In the genomic region with DNA sequence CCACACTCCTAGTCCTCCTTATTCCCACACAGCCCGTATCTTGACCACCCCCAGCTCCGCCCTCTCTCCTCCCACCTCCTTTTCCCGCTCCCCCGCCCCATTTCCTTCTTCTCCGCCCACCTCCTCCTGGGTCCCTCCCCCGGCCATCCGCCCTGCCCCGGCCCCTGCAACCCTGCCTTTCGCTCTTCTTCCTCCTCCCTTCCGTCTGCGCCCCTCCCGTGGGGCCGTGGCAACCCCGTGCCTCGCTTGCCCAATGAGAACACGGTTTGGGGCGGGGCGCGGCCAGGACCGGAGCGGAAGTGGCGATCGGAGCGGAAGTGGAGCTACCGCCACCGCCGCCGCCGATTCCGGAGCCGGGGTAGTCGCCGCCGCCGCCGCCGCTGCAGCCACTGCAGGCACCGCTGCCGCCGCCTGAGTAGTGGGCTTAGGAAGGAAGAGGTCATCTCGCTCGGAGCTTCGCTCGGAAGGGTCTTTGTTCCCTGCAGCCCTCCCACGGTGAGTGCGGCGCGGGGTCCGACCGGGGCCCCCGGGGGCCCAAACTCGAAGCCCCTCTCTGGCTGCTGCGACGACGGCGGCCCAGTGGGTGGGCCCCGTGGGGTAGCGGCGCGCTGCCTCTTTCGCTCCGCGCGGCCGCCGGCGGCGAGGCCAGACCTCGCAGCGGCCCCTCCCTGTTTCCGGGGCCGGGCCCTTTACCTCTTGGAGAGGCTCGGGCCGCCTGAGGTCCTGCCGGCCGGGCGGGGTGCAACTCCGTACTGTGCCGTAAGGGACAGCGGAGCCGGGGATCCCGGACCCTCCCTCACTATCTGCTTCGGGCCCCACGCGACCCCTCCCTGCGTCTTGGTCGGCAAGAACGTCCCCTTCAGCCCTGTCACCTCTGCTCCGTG, we compare ENCODE assay signal across 8 cellular contexts. TPM values are rescaled to one million over a fixed set of nuclear protein-coding genes. Genes with fewer than 3 reads are reported as not detected.
DNase-seq lines count a peak whose midpoint lies in the region; ATAC-seq and TF ChIP-seq lines count a peak whose summit lies in the region.

Gene YWHAB, plus strand, starts transcription at position 314 of the 884 bp plus-strand sequence. CDS start 15,829 bp downstream, outside the sequence.

- peak; percentile 94 to 99 (median 96) for DNase-seq in CD4-positive, CD25-positive, alpha-beta regulatory T cell
- DNase-seq in NCI-H82 treated with DMSO at 0.1 percent for 48 hours (lab: John Stamatoyannopoulos, UW; ENCODE audit: unreplicated experiment) (peak; percentile 98), dorsolateral prefrontal cortex (peak; percentile 90 to 98 (median 96)), lower leg skin (ENCODE audit: low spot score in 2 of 2) (peak; percentile 97 to 100)
- peak; percentile 99 for DNase-seq in activated CD4-positive, alpha-beta memory T cell treated with anti-CD3 and anti-CD28 coated beads for 36 hours
- DNase-seq in stimulated activated CD4-positive, alpha-beta T cell treated with anti-CD3 and anti-CD28 coated beads, Interleukin-4, amount 100 ng/mL, for 48 hours (ENCODE audit: low read depth in 2 of 2) = peak; percentile 98 to 99

- H3K4me1 Mint-ChIP-seq in CD4-positive, CD25-positive, alpha-beta regulatory T cell = peaks cover 23 to 78% (median 50%) of the 10 kb centered on the region in 4 donors
- H3K4me1 Mint-ChIP-seq in activated CD4-positive, alpha-beta memory T cell treated with anti-CD3 and anti-CD28 coated beads for 36 hours (ENCODE audit: low read depth) = peaks cover 48% of the 10 kb centered on the region

- no peak for TF ChIP-seq POLR2A in lower leg skin (IDR thresholded peaks at IDR 0.05)

- no peaks in the 10 kb centered on the region for H3K9me3 ChIP-seq in CD4-positive, CD25-positive, alpha-beta regulatory T cell (ENCODE audit: control insufficient read depth in 2 of 2, low read length in 2 of 2)

- H3K4me3 ChIP-seq in CD4-positive, CD25-positive, alpha-beta regulatory T cell (ENCODE audit: low read depth, low read length) = peak within 1 kb of the TSS; percentile 87
- H3K4me3 ChIP-seq in dorsolateral prefrontal cortex = peak within 1 kb of the TSS; percentile 70 to 100 (median 97)
- peak within 1 kb of the TSS; percentile 94 for H3K4me3 ChIP-seq in lower leg skin (ENCODE audit: low read depth, poor library complexity, severe bottlenecking)

- POLR2A ChIA-PET in activated CD4-positive, alpha-beta memory T cell treated with anti-CD3 and anti-CD28 coated beads for 36 hours (lab: Charles Lee) = interaction anchor here (0.9 to 1.1 kb wide), 3 partner anchors 9 to 74 kb away, joined by 3 to 5 read pairs (median 5); partner anchors contain the start of gene TOMM34

- H3K4me1 ChIP-seq in CD4-positive, CD25-positive, alpha-beta regulatory T cell (ENCODE audit: control insufficient read depth, insufficient read depth, low read length, poor library complexity, severe bottlenecking) = peaks cover 51% of the 10 kb centered on the region

- H3K36me3 ChIP-seq in CD4-positive, CD25-positive, alpha-beta regulatory T cell (ENCODE audit: control insufficient read depth, insufficient read depth, low read length) = peaks cover 2% of the 10 kb centered on the region

- 1 to 2% methylated on average over 43 to 70 of the region's 89 CpGs for WGBS in lower leg skin, 2 donors

- no peaks in the 10 kb centered on the region for H3K27me3 Mint-ChIP-seq in CD4-positive, CD25-positive, alpha-beta regulatory T cell
- H3K27me3 Mint-ChIP-seq in activated CD4-positive, alpha-beta memory T cell treated with anti-CD3 and anti-CD28 coated beads for 36 hours = no peaks in the 10 kb centered on the region

- H3K9me3 Mint-ChIP-seq in CD4-positive, CD25-positive, alpha-beta regulatory T cell = no peaks in the 10 kb centered on the region
- H3K9me3 Mint-ChIP-seq in activated CD4-positive, alpha-beta memory T cell treated with anti-CD3 and anti-CD28 coated beads for 36 hours = no peaks in the 10 kb centered on the region

- H3K36me3 Mint-ChIP-seq in CD4-positive, CD25-positive, alpha-beta regulatory T cell = peaks cover 4% of the 10 kb centered on the region
- peaks cover 22% of the 10 kb centered on the region for H3K36me3 Mint-ChIP-seq in activated CD4-positive, alpha-beta memory T cell treated with anti-CD3 and anti-CD28 coated beads for 36 hours

- ATAC-seq in CD4-positive, CD25-positive, alpha-beta regulatory T cell (ENCODE audit: low read depth in 2 of 2) = peak; percentile 97 to 99
- ATAC-seq in GM19397 (IDR thresholded peaks at IDR 0.05; ENCODE audit: unreplicated experiment) (peak; percentile 93), HG03571 (IDR thresholded peaks at IDR 0.05; ENCODE audit: unreplicated experiment) (peak; percentile 93)

- peak within 1 kb of the TSS; percentile 95 to 99 (median 97) for H3K27ac Mint-ChIP-seq in CD4-positive, CD25-positive, alpha-beta regulatory T cell
- peak within 1 kb of the TSS; percentile 82 for H3K27ac Mint-ChIP-seq in activated CD4-positive, alpha-beta memory T cell treated with anti-CD3 and anti-CD28 coated beads for 36 hours

- peak within 1 kb of the TSS; percentile 94 for H3K27ac ChIP-seq in CD4-positive, CD25-positive, alpha-beta regulatory T cell (ENCODE audit: insufficient read depth, low read length, poor library complexity, severe bottlenecking)
- H3K27ac ChIP-seq in dorsolateral prefrontal cortex = peak within 1 kb of the TSS; percentile 26 to 97 (median 92)

- TF ChIP-seq CTCF in dorsolateral prefrontal cortex (IDR thresholded peaks at IDR 0.05 in 54 of 56, conservative IDR thresholded peaks at IDR 0.05 in 2 of 56; ENCODE audit: low read depth in 1 of 56, partially characterized antibody in 56 of 56) = peak in 12 of 56 donors; percentile 5 to 43 (median 14)
- no peak for TF ChIP-seq CTCF in lower leg skin (IDR thresholded peaks at IDR 0.05)

- H3K27me3 ChIP-seq in CD4-positive, CD25-positive, alpha-beta regulatory T cell (ENCODE audit: control insufficient read depth, insufficient read depth, low read length) = no peaks in the 10 kb centered on the region
- no peaks in the 10 kb centered on the region for H3K27me3 ChIP-seq in dorsolateral prefrontal cortex

- H3K4me3 Mint-ChIP-seq in CD4-positive, CD25-positive, alpha-beta regulatory T cell = peak within 1 kb of the TSS; percentile 94 to 99 (median 96)
- H3K4me3 Mint-ChIP-seq in activated CD4-positive, alpha-beta memory T cell treated with anti-CD3 and anti-CD28 coated beads for 36 hours = peak within 1 kb of the TSS; percentile 85

- intact Hi-C loops in activated CD4-positive, alpha-beta memory T cell treated with anti-CD3 and anti-CD28 coated beads for 36 hours (cut with micrococcal nuclease) = loop anchor here (1.0 to 10.0 kb wide), 4 partner anchors 25 to 671 kb away; partner anchors contain the start of genes OSER1, PABPC1L and STK4
- intact Hi-C loops in dorsolateral prefrontal cortex (cut with DNase I) = loop anchor here (5.0 to 10.0 kb wide), 2 partner anchors 82 to 671 kb away; partner anchors contain the start of genes OSER1 (in 2 of the 2) and STK4 (in 2 of the 2)
- intact Hi-C loops in lower leg skin (cut with DNase I; ENCODE audit: low total_unique reads) = no loop called here

- CTCF ChIA-PET in activated CD4-positive, alpha-beta memory T cell treated with anti-CD3 and anti-CD28 coated beads for 36 hours (lab: Charles Lee) = interaction anchor here (0.6 to 0.8 kb wide), 2 partner anchors 13 to 405 kb away, joined by 3 to 4 read pairs; no protein-coding TSS in a partner anchor

RNA-seq across cellular contexts. Expression of gene YWHAB, which starts in this region (rescaled TPM):
- 303 TPM for total RNA-seq in CD4-positive, CD25-positive, alpha-beta regulatory T cell
- 100 to 1,000 TPM; 567 to 927 (median 748) TPM for polyA plus RNA-seq in CD4-positive, CD25-positive, alpha-beta regulatory T cell
- total RNA-seq in activated CD4-positive, alpha-beta memory T cell treated with anti-CD3 and anti-CD28 coated beads for 36 hours = 100 to 1,000 TPM; 280 to 284 TPM
- 100 to 1,000 TPM; 122 to 473 (median 343) TPM for total RNA-seq in dorsolateral prefrontal cortex
- total RNA-seq in lower leg skin = 100 to 1,000 TPM in 2 of 4 donors, 10 to 100 TPM in 2; 78.5 to 133 (median 105) TPM

Comparison
In these comparisons a context has a peak if more than half of its experiments do, and no peak if none do; other contexts are left out.
1. Peak in every context shown above with its lines: DNase-seq, ATAC-seq, H3K4me3 ChIP-seq and H3K27ac ChIP-seq.